In the genomic region with DNA sequence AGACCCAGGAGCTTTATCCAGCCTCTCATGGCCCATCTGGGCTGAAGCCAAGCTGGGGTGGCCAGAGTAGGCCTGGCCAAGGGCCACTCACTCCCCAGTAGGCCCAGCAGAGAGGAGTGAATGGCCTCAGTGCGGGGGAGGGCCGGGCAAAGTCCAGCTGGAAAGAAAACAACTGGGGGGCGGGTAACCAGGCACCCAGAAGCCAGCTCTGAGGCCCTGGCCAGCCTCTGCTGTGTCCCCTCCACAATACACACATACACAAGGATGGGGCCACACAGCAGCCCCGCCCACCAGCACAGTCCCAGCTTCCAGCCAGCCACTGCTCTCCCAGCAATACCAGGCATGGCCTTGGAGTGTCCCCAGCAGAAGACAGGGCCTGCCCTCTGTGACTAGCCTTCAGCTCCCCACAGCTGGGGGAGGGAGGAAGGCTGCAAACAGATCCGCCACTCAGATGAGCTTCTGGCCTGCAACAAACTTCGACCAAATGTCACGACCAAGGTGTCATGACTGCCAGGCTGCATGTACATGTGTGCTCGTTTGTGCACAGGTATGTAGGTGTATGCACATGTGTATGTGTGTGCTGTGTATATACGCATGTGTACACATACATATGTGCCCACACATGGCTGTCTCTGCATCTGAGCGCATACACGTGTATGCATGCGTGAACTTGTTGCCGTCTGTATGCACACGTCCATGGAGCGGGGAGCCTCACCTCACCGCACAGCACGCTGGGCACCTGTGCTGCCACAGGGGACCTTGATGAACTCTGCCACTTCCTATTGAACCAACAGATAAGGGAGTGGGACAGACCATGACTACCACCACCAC, we compare ENCODE assay signal across 1 cellular context.
A peak's percentile ranks its signal among the peaks of the same experiment; 100 is the strongest.
TF ChIP-seq lines count a peak whose summit lies in the region.

No MANE protein-coding gene starts in this region.

TF ChIP-seq in HepG2, 621 proteins besides CTCF, POLR2A, EP300 and RAD21 (continued from another document and continues in another):
- TF ChIP-seq HMGA1 (CRISPR knock-in tag; conservative IDR thresholded peaks at IDR 0.05) (0 out of 2 replicates have a peak, but pooled peaks have one; percentile 95), ZNF678 (CRISPR knock-in tag; IDR thresholded peaks at IDR 0.05) (peak; percentile 77; the same call in 1 of the 2 replicates), ZNF33A (CRISPR knock-in tag; IDR thresholded peaks at IDR 0.05; ENCODE audit: borderline replicate concordance) (peak; percentile 88; the same call in 1 of the 2 replicates), RARG (CRISPR knock-in tag; IDR thresholded peaks at IDR 0.05; ENCODE audit: low read depth) (peak; percentile 97; the same call in 1 of the 2 replicates), ZNF670 (CRISPR knock-in tag; IDR thresholded peaks at IDR 0.05; ENCODE audit: borderline replicate concordance) (peak; percentile 100), HMGXB4 (CRISPR knock-in tag; IDR thresholded peaks at IDR 0.05; ENCODE audit: borderline replicate concordance in 1 of 2, low read depth in 1 of 2) (peak; percentile 92 to 98), MYNN (CRISPR knock-in tag; IDR thresholded peaks at IDR 0.05; ENCODE audit: low read depth) (no peak), SALL2 (CRISPR knock-in tag; IDR thresholded peaks at IDR 0.05) (peak; percentile 100), ISX (CRISPR knock-in tag; conservative IDR thresholded peaks at IDR 0.05) (0 out of 2 replicates have a peak, but pooled peaks have one; percentile 85), ZBTB38 (CRISPR knock-in tag; IDR thresholded peaks at IDR 0.05) (peak; percentile 87), MZF1 (CRISPR knock-in tag; IDR thresholded peaks at IDR 0.05; ENCODE audit: borderline replicate concordance) (no peak; the same call in 1 of the 2 replicates), ZNF784 (CRISPR knock-in tag; IDR thresholded peaks at IDR 0.05; ENCODE audit: borderline replicate concordance) (peak; percentile 95), ZNF619 (CRISPR knock-in tag; IDR thresholded peaks at IDR 0.05) (peak; percentile 92), MTF1 (CRISPR knock-in tag; IDR thresholded peaks at IDR 0.05) (0 out of 2 replicates have a peak, but pooled peaks have one; percentile 60), ZBTB37 (CRISPR knock-in tag; IDR thresholded peaks at IDR 0.05) (no peak), RARA (CRISPR knock-in tag; IDR thresholded peaks at IDR 0.05) (peak; percentile 90), NAIF1 (CRISPR knock-in tag; IDR thresholded peaks at IDR 0.05; ENCODE audit: borderline replicate concordance) (peak; percentile 79; the same call in 1 of the 2 replicates), RORA (CRISPR knock-in tag; IDR thresholded peaks at IDR 0.05) (no peak), FOXA3 (CRISPR knock-in tag; IDR thresholded peaks at IDR 0.05) (peak; percentile 93), GLI4 (CRISPR knock-in tag; IDR thresholded peaks at IDR 0.05; ENCODE audit: borderline replicate concordance) (peak; percentile 81; the same call in 1 of the 2 replicates), ZNF749 (CRISPR knock-in tag; IDR thresholded peaks at IDR 0.05; ENCODE audit: borderline replicate concordance) (peak; percentile 58; the same call in 1 of the 2 replicates), GFI1 (CRISPR knock-in tag; IDR thresholded peaks at IDR 0.05; ENCODE audit: borderline replicate concordance) (peak; percentile 74; the same call in 1 of the 2 replicates), SRSF1 (optimal IDR thresholded peaks at IDR 0.05; ENCODE audit: low read depth, low read length) (peak; percentile 100), TARDBP (CRISPR knock-in tag; IDR thresholded peaks at IDR 0.05) (peak; percentile 99)
- TF ChIP-seq, protein P1, sequence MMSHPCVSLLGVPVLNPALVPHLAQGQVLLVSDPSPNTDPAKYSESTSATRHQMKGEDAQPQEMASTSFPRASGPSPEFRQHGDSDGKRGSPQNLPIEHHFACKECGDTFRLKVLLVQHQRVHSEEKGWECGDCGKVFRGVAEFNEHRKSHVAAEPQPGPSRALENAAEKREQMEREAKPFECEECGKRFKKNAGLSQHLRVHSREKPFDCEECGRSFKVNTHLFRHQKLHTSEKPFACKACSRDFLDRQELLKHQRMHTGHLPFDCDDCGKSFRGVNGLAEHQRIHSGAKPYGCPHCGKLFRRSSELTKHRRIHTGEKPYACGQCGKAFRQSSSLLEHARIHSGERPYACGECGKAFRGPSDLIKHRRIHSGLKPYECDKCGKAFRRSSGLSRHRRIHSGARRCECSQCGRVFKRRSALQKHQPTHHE (CRISPR knock-in tag; IDR thresholded peaks at IDR 0.05; ENCODE audit: borderline replicate concordance), result peak; percentile 99
- TF ChIP-seq, protein P2, sequence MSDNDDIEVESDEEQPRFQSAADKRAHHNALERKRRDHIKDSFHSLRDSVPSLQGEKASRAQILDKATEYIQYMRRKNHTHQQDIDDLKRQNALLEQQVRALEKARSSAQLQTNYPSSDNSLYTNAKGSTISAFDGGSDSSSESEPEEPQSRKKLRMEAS (IDR thresholded peaks at IDR 0.05), result no peak
- TF ChIP-seq, protein P3, sequence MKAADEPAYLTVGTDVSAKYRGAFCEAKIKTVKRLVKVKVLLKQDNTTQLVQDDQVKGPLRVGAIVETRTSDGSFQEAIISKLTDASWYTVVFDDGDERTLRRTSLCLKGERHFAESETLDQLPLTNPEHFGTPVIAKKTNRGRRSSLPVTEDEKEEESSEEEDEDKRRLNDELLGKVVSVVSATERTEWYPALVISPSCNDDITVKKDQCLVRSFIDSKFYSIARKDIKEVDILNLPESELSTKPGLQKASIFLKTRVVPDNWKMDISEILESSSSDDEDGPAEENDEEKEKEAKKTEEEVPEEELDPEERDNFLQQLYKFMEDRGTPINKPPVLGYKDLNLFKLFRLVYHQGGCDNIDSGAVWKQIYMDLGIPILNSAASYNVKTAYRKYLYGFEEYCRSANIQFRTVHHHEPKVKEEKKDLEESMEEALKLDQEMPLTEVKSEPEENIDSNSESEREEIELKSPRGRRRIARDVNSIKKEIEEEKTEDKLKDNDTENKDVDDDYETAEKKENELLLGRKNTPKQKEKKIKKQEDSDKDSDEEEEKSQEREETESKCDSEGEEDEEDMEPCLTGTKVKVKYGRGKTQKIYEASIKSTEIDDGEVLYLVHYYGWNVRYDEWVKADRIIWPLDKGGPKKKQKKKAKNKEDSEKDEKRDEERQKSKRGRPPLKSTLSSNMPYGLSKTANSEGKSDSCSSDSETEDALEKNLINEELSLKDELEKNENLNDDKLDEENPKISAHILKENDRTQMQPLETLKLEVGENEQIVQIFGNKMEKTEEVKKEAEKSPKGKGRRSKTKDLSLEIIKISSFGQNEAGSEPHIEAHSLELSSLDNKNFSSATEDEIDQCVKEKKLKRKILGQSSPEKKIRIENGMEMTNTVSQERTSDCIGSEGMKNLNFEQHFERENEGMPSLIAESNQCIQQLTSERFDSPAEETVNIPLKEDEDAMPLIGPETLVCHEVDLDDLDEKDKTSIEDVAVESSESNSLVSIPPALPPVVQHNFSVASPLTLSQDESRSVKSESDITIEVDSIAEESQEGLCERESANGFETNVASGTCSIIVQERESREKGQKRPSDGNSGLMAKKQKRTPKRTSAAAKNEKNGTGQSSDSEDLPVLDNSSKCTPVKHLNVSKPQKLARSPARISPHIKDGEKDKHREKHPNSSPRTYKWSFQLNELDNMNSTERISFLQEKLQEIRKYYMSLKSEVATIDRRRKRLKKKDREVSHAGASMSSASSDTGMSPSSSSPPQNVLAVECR (CRISPR knock-in tag; IDR thresholded peaks at IDR 0.05; ENCODE audit: borderline replicate concordance), result peak; percentile 99
- TF ChIP-seq, protein P4, sequence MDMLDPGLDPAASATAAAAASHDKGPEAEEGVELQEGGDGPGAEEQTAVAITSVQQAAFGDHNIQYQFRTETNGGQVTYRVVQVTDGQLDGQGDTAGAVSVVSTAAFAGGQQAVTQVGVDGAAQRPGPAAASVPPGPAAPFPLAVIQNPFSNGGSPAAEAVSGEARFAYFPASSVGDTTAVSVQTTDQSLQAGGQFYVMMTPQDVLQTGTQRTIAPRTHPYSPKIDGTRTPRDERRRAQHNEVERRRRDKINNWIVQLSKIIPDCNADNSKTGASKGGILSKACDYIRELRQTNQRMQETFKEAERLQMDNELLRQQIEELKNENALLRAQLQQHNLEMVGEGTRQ (IDR thresholded peaks at IDR 0.05; ENCODE audit: low read depth, low read length), result no peak
- TF ChIP-seq, protein P4 (CRISPR knock-in tag; IDR thresholded peaks at IDR 0.05; ENCODE audit: borderline replicate concordance), result no peak; the same call in 1 of the 2 replicates
- TF ChIP-seq, protein P5, sequence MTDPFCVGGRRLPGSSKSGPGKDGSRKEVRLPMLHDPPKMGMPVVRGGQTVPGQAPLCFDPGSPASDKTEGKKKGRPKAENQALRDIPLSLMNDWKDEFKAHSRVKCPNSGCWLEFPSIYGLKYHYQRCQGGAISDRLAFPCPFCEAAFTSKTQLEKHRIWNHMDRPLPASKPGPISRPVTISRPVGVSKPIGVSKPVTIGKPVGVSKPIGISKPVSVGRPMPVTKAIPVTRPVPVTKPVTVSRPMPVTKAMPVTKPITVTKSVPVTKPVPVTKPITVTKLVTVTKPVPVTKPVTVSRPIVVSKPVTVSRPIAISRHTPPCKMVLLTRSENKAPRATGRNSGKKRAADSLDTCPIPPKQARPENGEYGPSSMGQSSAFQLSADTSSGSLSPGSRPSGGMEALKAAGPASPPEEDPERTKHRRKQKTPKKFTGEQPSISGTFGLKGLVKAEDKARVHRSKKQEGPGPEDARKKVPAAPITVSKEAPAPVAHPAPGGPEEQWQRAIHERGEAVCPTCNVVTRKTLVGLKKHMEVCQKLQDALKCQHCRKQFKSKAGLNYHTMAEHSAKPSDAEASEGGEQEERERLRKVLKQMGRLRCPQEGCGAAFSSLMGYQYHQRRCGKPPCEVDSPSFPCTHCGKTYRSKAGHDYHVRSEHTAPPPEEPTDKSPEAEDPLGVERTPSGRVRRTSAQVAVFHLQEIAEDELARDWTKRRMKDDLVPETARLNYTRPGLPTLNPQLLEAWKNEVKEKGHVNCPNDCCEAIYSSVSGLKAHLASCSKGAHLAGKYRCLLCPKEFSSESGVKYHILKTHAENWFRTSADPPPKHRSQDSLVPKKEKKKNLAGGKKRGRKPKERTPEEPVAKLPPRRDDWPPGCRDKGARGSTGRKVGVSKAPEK (CRISPR knock-in tag; IDR thresholded peaks at IDR 0.05; ENCODE audit: borderline replicate concordance), result peak; percentile 61; the same call in 1 of the 2 replicates
- TF ChIP-seq, protein P6, sequence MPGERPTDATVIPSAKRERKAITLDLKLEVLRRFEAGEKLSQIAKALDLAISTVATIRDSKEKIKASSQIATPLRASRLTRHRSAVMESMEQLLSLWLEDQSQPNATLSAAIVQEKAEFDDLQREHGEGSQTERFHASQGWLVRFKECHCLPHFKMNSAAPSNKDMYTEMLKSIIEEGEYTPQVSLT (CRISPR knock-in tag; IDR thresholded peaks at IDR 0.05; ENCODE audit: borderline replicate concordance, low read depth), result no peak; the same call in 1 of the 2 replicates
